ENCODE assay signal across 11 cellular contexts in the genomic region with DNA sequence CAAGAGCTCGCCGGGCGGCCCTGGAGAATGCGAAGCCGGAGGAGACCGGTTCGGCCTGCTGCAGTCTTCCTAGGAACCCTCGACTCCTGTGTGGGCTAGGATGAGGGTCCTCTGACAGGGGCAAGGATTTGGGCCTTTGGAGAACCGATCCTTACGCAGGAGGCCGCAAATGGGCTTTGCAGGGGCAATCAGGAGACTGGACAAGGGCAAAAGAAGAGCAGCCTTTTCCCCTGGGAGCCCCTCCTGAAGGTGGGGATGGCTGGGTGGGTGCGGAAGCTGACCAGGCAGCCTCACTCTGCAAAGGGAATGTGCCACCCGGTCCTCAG.
DNase-seq lines count a peak whose midpoint lies in the region; ATAC-seq, FAIRE-seq and TF ChIP-seq lines count a peak whose summit lies in the region.
"Had no signal": no experiment of that assay in that cellular context is flagged by ENCODE, and none has a peak within 500 bp of the region (broad histone marks: within the 10 kb centered on the region; RNA-seq: fewer than 3 reads in every experiment).

No MANE protein-coding gene starts in this region.

- TF ChIP-seq CTCF in bronchial epithelial cell (IDR thresholded peaks at IDR 0.05; ENCODE audit: insufficient read depth, low read length, severe bottlenecking) (no peak), lower leg skin (IDR thresholded peaks at IDR 0.05) (no peak)

- DNase-seq in bronchial epithelial cell (ENCODE audit: low read depth), result no peak
- no peak for DNase-seq in lower leg skin (ENCODE audit: low spot score in 2 of 2)
- DNase-seq in NCI-H1417 (lab: John Stamatoyannopoulos, UW), result no peak
- DNase-seq in NCI-H1417 treated with DMSO at 0.1 percent for 48 hours (lab: John Stamatoyannopoulos, UW), result no peak
- DNase-seq: activated CD4-positive, CD25-positive, alpha-beta regulatory T cell treated with anti-CD3 and anti-CD28 coated beads, Interleukin-2, amount 50 U/mL, for 72 hours; central memory CD4-positive, alpha-beta T cell had no signal

- 15 to 20% methylated on average over 13 of the region's 13 CpGs for WGBS in lower leg skin, 2 donors

- ATAC-seq in GM19351 (IDR thresholded peaks at IDR 0.05; ENCODE audit: unreplicated experiment), result no peak
- no peak for ATAC-seq in HG03521 (IDR thresholded peaks at IDR 0.05; ENCODE audit: unreplicated experiment)

- H3K4me3 ChIP-seq in HUES48 (ENCODE audit: low read depth, low read length) (peak overlapping the region; percentile 67), bronchial epithelial cell (ENCODE audit: low read depth, low read length) (peak overlapping the region; percentile 50), lower leg skin (ENCODE audit: low read depth, poor library complexity, severe bottlenecking) (peak overlapping the region; percentile 18), subcutaneous abdominal adipose tissue (ENCODE audit: low read depth in 1 of 5, low read length in 5 of 5) (peak overlapping the region; percentile 55 to 81 (median 68))

- H3K9me3 ChIP-seq in HUES48 (ENCODE audit: control insufficient read depth, insufficient read depth, low read length) (no peaks in the 10 kb centered on the region), subcutaneous abdominal adipose tissue (ENCODE audit: control insufficient read depth in 5 of 5, low read length in 5 of 5) (no peaks in the 10 kb centered on the region)

- no peak for TF ChIP-seq POLR2A in lower leg skin (IDR thresholded peaks at IDR 0.05)

- H3K27ac ChIP-seq in HUES48 (ENCODE audit: low read depth, low read length) (peak overlapping the region; percentile 26), subcutaneous abdominal adipose tissue (ENCODE audit: low read depth, low read length) (peak overlapping the region; percentile 50)

- FAIRE-seq in bronchial epithelial cell (lab: Jason Lieb, UNC), result no peak
- FAIRE-seq: HTR-8/SVneo had no signal

- H3K36me3 ChIP-seq in HUES48 (ENCODE audit: control insufficient read depth, insufficient read depth, low read length) (no peaks in the 10 kb centered on the region), bronchial epithelial cell (ENCODE audit: control insufficient read depth, insufficient read depth, low read length) (no peaks in the 10 kb centered on the region), subcutaneous abdominal adipose tissue (ENCODE audit: control insufficient read depth in 5 of 5, insufficient read depth in 5 of 5, low read length in 5 of 5) (peaks cover 0 to 2% (median 0%) of the 10 kb centered on the region in 5 donors)

- H3K27me3 ChIP-seq in HUES48 (ENCODE audit: control insufficient read depth, insufficient read depth, low read length) (peaks cover 40% of the 10 kb centered on the region), bronchial epithelial cell (ENCODE audit: control insufficient read depth, insufficient read depth, low read length) (peaks cover 5% of the 10 kb centered on the region), subcutaneous abdominal adipose tissue (ENCODE audit: control insufficient read depth in 5 of 5, insufficient read depth in 4 of 5, low read length in 5 of 5) (peaks cover 0 to 2% (median 0%) of the 10 kb centered on the region in 5 donors)

- H3K9ac ChIP-seq in HUES48 (ENCODE audit: low read depth, low read length) (peak overlapping the region; percentile 11; the same call in 1 of the 2 replicates), subcutaneous abdominal adipose tissue (ENCODE audit: low read length in 5 of 5) (peak overlapping the region in 2 of 5 donors; percentile 37 to 60)

- H3K4me1 ChIP-seq in HUES48 (ENCODE audit: control insufficient read depth, insufficient read depth, low read length), result peaks cover 30% of the 10 kb centered on the region
- peaks cover 5 to 74% (median 52%) of the 10 kb centered on the region in 5 donors for H3K4me1 ChIP-seq in subcutaneous abdominal adipose tissue (ENCODE audit: control insufficient read depth in 5 of 5, insufficient read depth in 5 of 5, low read length in 5 of 5)

- intact Hi-C loops in lower leg skin (cut with DNase I; ENCODE audit: low total_unique reads), result loop anchor here (10.0 kb wide), 1 partner anchor 56 kb away; no protein-coding TSS in a partner anchor

Comparison
In these comparisons a context has a peak if more than half of its experiments do, and no peak if none do; other contexts are left out.
1. H3K4me3 ChIP-seq: peak in every context shown above with its lines; median percentile 68 in subcutaneous abdominal adipose tissue; 67 in HUES48; 50 in bronchial epithelial cell; 18 in lower leg skin.